Comparison of ENCODE assay signal across 21 cellular contexts in genomic region chr1:235226933-235227332, GRCh38.
A peak's percentile ranks its signal among the peaks of the same experiment; 100 is the strongest.
DNase-seq lines count a peak whose midpoint lies in the region; ATAC-seq, FAIRE-seq and TF ChIP-seq lines count a peak whose summit lies in the region.
"Had no signal": no experiment of that assay in that cellular context is flagged by ENCODE, and none has a peak within 500 bp of the region (broad histone marks: within the 10 kb centered on the region; RNA-seq: fewer than 3 reads in every experiment).

No MANE protein-coding gene starts in this region.

- TF ChIP-seq CTCF in HFFc6 (IDR thresholded peaks at IDR 0.05) (no peak), GM12878 (IDR thresholded peaks at IDR 0.05 in 2 of 3, conservative IDR thresholded peaks at IDR 0.05 in 1 of 3; ENCODE audit: control insufficient read depth in 2 of 3, extremely low read depth in 1 of 3, insufficient read depth in 1 of 3, low read depth in 3 of 3, low read length in 3 of 3) (no peak), progenitor cell of endocrine pancreas (IDR thresholded peaks at IDR 0.05; ENCODE audit: unreplicated experiment) (no peak)

- H3K4me1 Mint-ChIP-seq in activated naive CD8-positive, alpha-beta T cell treated with anti-CD3 and anti-CD28 coated beads, Interleukin-2, amount 10 ng/mL, durations not matched to agents 7 days and 5 days, result peaks cover 2% of the 10 kb centered on the region
- H3K4me1 Mint-ChIP-seq in activated naive CD8-positive, alpha-beta T cell treated with anti-CD3 and anti-CD28 coated beads, Interleukin-2, amount 50 U/mL, for 24 hours, result peaks cover 3% of the 10 kb centered on the region
- peaks cover 6% of the 10 kb centered on the region for H3K4me1 Mint-ChIP-seq in HFFc6 (ENCODE audit: low read depth)
- no peaks in the 10 kb centered on the region for H3K4me1 Mint-ChIP-seq in progenitor cell of endocrine pancreas (ENCODE audit: low read depth)

- CTCF ChIA-PET in GM12878 (lab: Yijun Ruan, JAX), result interaction anchor here (0.5 to 6.2 kb wide), 4 partner anchors 113 to 1397 kb away, joined by 3 to 34 read pairs (median 3); no protein-coding TSS in a partner anchor

- no peak for TF ChIP-seq EP300 in GM12878 (IDR thresholded peaks at IDR 0.05; ENCODE audit: borderline replicate concordance in 1 of 2, control insufficient read depth in 1 of 2, low read depth in 2 of 2, low read length in 2 of 2)

- no peak overlapping the region for H3K4me2 ChIP-seq in GM12878 (ENCODE audit: control insufficient read depth, insufficient read depth)

- SMC1A ChIA-PET in GM12878 (lab: Charles Lee; ENCODE audit: uncharacterized antibody, unreplicated experiment), result interaction anchor here (0.8 to 1.0 kb wide), 2 partner anchors 9 to 14 kb away, joined by 3 to 4 read pairs; no protein-coding TSS in a partner anchor

- H3K27me3 ChIP-seq in GM12878 (replicated peaks in 1 of 2; ENCODE audit: control insufficient read depth in 2 of 2, insufficient read depth in 2 of 2, low read length in 1 of 2), result no peaks in the 10 kb centered on the region
- H3K27me3 ChIP-seq: SJSA1, stomach, tibial artery had no signal

- TF ChIP-seq POLR2A in GM12878 (IDR thresholded peaks at IDR 0.05; ENCODE audit: low read depth, low read length), result no peak

- no peak for FAIRE-seq in GM12878 (lab: Jason Lieb, UNC)

- 50% methylated on average over 1 of the region's 1 CpG for WGBS in GM12878 (ENCODE audit: insufficient coverage, insufficient replicate concordance, low lambda C conversion rate, missing lambda C conversion rate)

- peak overlapping the region; percentile 22 for H3K27ac Mint-ChIP-seq in activated naive CD8-positive, alpha-beta T cell treated with anti-CD3 and anti-CD28 coated beads, Interleukin-2, amount 10 ng/mL, durations not matched to agents 7 days and 5 days
- no peak overlapping the region for H3K27ac Mint-ChIP-seq in activated naive CD8-positive, alpha-beta T cell treated with anti-CD3 and anti-CD28 coated beads, Interleukin-2, amount 50 U/mL, for 24 hours
- peak overlapping the region; percentile 7; the same call in 1 of the 2 replicates for H3K27ac Mint-ChIP-seq in HFFc6
- peak overlapping the region; percentile 22 for H3K27ac Mint-ChIP-seq in progenitor cell of endocrine pancreas
- H3K27ac Mint-ChIP-seq: activated CD4-positive, alpha-beta T cell treated with anti-CD3 and anti-CD28 coated beads, Interleukin-2, amount 10 ng/mL, durations not matched to agents 24 days and 14 days had no signal

- H2AFZ ChIP-seq in GM12878 (ENCODE audit: control insufficient read depth, low read depth, low read length), result no peak overlapping the region

- H3K9ac ChIP-seq in GM12878 (ENCODE audit: control insufficient read depth, insufficient read depth, low read length), result no peak overlapping the region

- peaks cover 16% of the 10 kb centered on the region for H3K36me3 Mint-ChIP-seq in activated naive CD8-positive, alpha-beta T cell treated with anti-CD3 and anti-CD28 coated beads, Interleukin-2, amount 10 ng/mL, durations not matched to agents 7 days and 5 days
- H3K36me3 Mint-ChIP-seq in activated naive CD8-positive, alpha-beta T cell treated with anti-CD3 and anti-CD28 coated beads, Interleukin-2, amount 50 U/mL, for 24 hours (ENCODE audit: low read depth), result peaks cover 16% of the 10 kb centered on the region
- H3K36me3 Mint-ChIP-seq in HFFc6 (ENCODE audit: low read depth), result peaks cover 14% of the 10 kb centered on the region
- H3K36me3 Mint-ChIP-seq in progenitor cell of endocrine pancreas (ENCODE audit: insufficient read depth), result peaks cover 23% of the 10 kb centered on the region

- H3K4me1 ChIP-seq in GM12878 (ENCODE audit: control insufficient read depth, insufficient read depth, low read length), result no peaks in the 10 kb centered on the region
- H3K4me1 ChIP-seq: lower lobe of right lung, SJSA1, stomach, tibial artery had no signal

- no peak for DNase-seq in activated naive CD8-positive, alpha-beta T cell treated with anti-CD3 and anti-CD28 coated beads, Interleukin-2, amount 10 ng/mL, durations not matched to agents 7 days and 5 days
- DNase-seq in activated naive CD8-positive, alpha-beta T cell treated with anti-CD3 and anti-CD28 coated beads, Interleukin-2, amount 50 U/mL, for 24 hours, result no peak
- DNase-seq in HFFc6 (no peak), GM12878 (ENCODE audit: low read depth, low spot score) (no peak), progenitor cell of endocrine pancreas (ENCODE audit: low spot score, unreplicated experiment) (no peak), NCI-H146 (lab: John Stamatoyannopoulos, UW) (no peak)
- DNase-seq: activated CD4-positive, alpha-beta T cell treated with anti-CD3 and anti-CD28 coated beads, Interleukin-2, amount 10 ng/mL, durations not matched to agents 24 days and 14 days; activated CD8-positive, alpha-beta memory T cell treated with anti-CD3 and anti-CD28 coated beads, Interleukin-2, amount 50 U/mL, for 48 hours; activated gamma-delta T cell treated with Interleukin-2 at 50 U/mL for 16 hours; Kasumi-1; lower lobe of right lung; NCI-H1694 treated with DMSO at 0.1 percent for 48 hours; NCI-H526; nucleus accumbens; stimulated activated CD8-positive, alpha-beta memory T cell treated with anti-CD3 and anti-CD28 coated beads, Interleukin-4, amount 100 ng/mL, for 48 hours; stomach; tibial artery had no signal

- in situ Hi-C loops in GM12878 (cut with MboI), result no loop called here

- no peak for TF ChIP-seq RAD21 in GM12878 (IDR thresholded peaks at IDR 0.05; ENCODE audit: insufficient read depth, low read depth, low read length)

- H3K79me2 ChIP-seq in GM12878 (ENCODE audit: control insufficient read depth, insufficient read depth, low read length), result no peaks in the 10 kb centered on the region

- no peaks in the 10 kb centered on the region for H4K20me1 ChIP-seq in GM12878 (ENCODE audit: control insufficient read depth, insufficient read depth)

- H3K27ac ChIP-seq in GM12878 (ENCODE audit: control insufficient read depth, insufficient read depth), result no peak overlapping the region
- H3K27ac ChIP-seq: lower lobe of right lung, SJSA1, stomach, tibial artery had no signal

- H3K36me3 ChIP-seq in GM12878 (ENCODE audit: control insufficient read depth in 2 of 2, insufficient read depth in 2 of 2, low read length in 1 of 2), result peaks cover 6 to 28% of the 10 kb centered on the region in 2 experiments

- H3K9me3 Mint-ChIP-seq in activated naive CD8-positive, alpha-beta T cell treated with anti-CD3 and anti-CD28 coated beads, Interleukin-2, amount 10 ng/mL, durations not matched to agents 7 days and 5 days, result no peaks in the 10 kb centered on the region
- H3K9me3 Mint-ChIP-seq in activated naive CD8-positive, alpha-beta T cell treated with anti-CD3 and anti-CD28 coated beads, Interleukin-2, amount 50 U/mL, for 24 hours, result no peaks in the 10 kb centered on the region
- H3K9me3 Mint-ChIP-seq in HFFc6, result no peaks in the 10 kb centered on the region
- no peaks in the 10 kb centered on the region for H3K9me3 Mint-ChIP-seq in progenitor cell of endocrine pancreas (ENCODE audit: low read depth)
- H3K9me3 Mint-ChIP-seq: activated CD4-positive, alpha-beta T cell treated with anti-CD3 and anti-CD28 coated beads, Interleukin-2, amount 10 ng/mL, durations not matched to agents 24 days and 14 days; CD14-positive monocyte had no signal

- no peak overlapping the region for H3K4me3 Mint-ChIP-seq in activated naive CD8-positive, alpha-beta T cell treated with anti-CD3 and anti-CD28 coated beads, Interleukin-2, amount 10 ng/mL, durations not matched to agents 7 days and 5 days
- H3K4me3 Mint-ChIP-seq in activated naive CD8-positive, alpha-beta T cell treated with anti-CD3 and anti-CD28 coated beads, Interleukin-2, amount 50 U/mL, for 24 hours, result no peak overlapping the region
- H3K4me3 Mint-ChIP-seq in HFFc6, result no peak overlapping the region
- no peak overlapping the region for H3K4me3 Mint-ChIP-seq in progenitor cell of endocrine pancreas (ENCODE audit: low read depth)
- H3K4me3 Mint-ChIP-seq: activated CD4-positive, alpha-beta T cell treated with anti-CD3 and anti-CD28 coated beads, Interleukin-2, amount 10 ng/mL, durations not matched to agents 24 days and 14 days; CD14-positive monocyte had no signal

- RAD21 ChIA-PET in GM12878 (lab: Charles Lee; ENCODE audit: unreplicated experiment), result interaction anchor here (0.6 to 0.7 kb wide), 3 partner anchors 189 to 276 kb away, joined by 3 to 4 read pairs (median 3); no protein-coding TSS in a partner anchor

- POLR2A ChIA-PET in activated naive CD8-positive, alpha-beta T cell treated with anti-CD3 and anti-CD28 coated beads, Interleukin-2, amount 10 ng/mL, durations not matched to agents 7 days and 5 days (lab: Charles Lee), result no interaction called here
- POLR2A ChIA-PET in GM12878 (lab: Charles Lee), result interaction anchor here (0.7 kb wide), 3 partner anchors 7 to 201 kb away, joined by 4 to 5 read pairs (median 5); no protein-coding TSS in a partner anchor

- intact Hi-C loops in GM12878 (cut with micrococcal nuclease; ENCODE audit: unreplicated experiment), result no loop called here

- H3K4me3 ChIP-seq in GM12878, result no peak overlapping the region
- H3K4me3 ChIP-seq: lower lobe of right lung, SJSA1, stomach, tibial artery had no signal

- H3K9me3 ChIP-seq in GM12878 (replicated peaks; ENCODE audit: control insufficient read depth, insufficient read depth, low read length), result no peaks in the 10 kb centered on the region
- H3K9me3 ChIP-seq: lower lobe of right lung, SJSA1, stomach, tibial artery had no signal

- BruUV-seq in GM12878 (replicated peaks; lab: Mats Ljungman, UMichigan), result TSS peak; percentile 38

- no peak for ATAC-seq in activated naive CD8-positive, alpha-beta T cell treated with anti-CD3 and anti-CD28 coated beads, Interleukin-2, amount 10 ng/mL, durations not matched to agents 7 days and 5 days (ENCODE audit: low read depth)
- ATAC-seq in activated naive CD8-positive, alpha-beta T cell treated with anti-CD3 and anti-CD28 coated beads, Interleukin-2, amount 50 U/mL, for 24 hours, result no peak
- ATAC-seq in GM12878 (no peak), GM18873 (IDR thresholded peaks at IDR 0.05; ENCODE audit: low FRiP score, unreplicated experiment) (no peak), HG03460 (IDR thresholded peaks at IDR 0.05; ENCODE audit: unreplicated experiment) (no peak)
- ATAC-seq: lower lobe of right lung had no signal

- H3K27me3 Mint-ChIP-seq in activated naive CD8-positive, alpha-beta T cell treated with anti-CD3 and anti-CD28 coated beads, Interleukin-2, amount 10 ng/mL, durations not matched to agents 7 days and 5 days, result no peaks in the 10 kb centered on the region
- no peaks in the 10 kb centered on the region for H3K27me3 Mint-ChIP-seq in activated naive CD8-positive, alpha-beta T cell treated with anti-CD3 and anti-CD28 coated beads, Interleukin-2, amount 50 U/mL, for 24 hours
- H3K27me3 Mint-ChIP-seq in HFFc6 (ENCODE audit: insufficient read depth) (no peaks in the 10 kb centered on the region), progenitor cell of endocrine pancreas (no peaks in the 10 kb centered on the region)
- H3K27me3 Mint-ChIP-seq: activated CD4-positive, alpha-beta T cell treated with anti-CD3 and anti-CD28 coated beads, Interleukin-2, amount 10 ng/mL, durations not matched to agents 24 days and 14 days had no signal

TF ChIP-seq in GM12878, 131 proteins besides CTCF, POLR2A, EP300 and RAD21 (continues in another document):
- TF ChIP-seq IRF4 (IDR thresholded peaks at IDR 0.05; ENCODE audit: low read depth, low read length), result no peak
